Comparison of ENCODE assay signal across 25 cellular contexts in the genomic region with DNA sequence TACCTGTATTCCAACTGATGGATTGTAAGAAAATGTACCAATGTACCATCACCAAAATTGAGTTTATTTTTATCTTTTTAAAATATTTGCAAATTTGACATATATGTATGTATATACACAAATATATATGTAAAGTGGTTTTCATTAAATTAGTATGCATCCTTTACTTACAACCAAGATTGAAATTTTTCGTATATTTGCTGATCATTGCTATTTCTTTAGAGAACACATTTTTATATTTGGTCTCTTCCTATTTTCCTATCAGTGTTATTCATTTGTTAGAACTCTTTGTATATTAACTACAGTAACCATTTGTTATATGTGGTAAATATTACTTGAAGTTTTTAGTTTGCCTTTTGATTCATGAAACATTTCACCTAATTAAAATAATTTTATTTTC.
A peak's percentile ranks its signal among the peaks of the same experiment; 100 is the strongest.
DNase-seq lines count a peak whose midpoint lies in the region; ATAC-seq, FAIRE-seq and TF ChIP-seq lines count a peak whose summit lies in the region.
"Had no signal": no experiment of that assay in that cellular context is flagged by ENCODE, and none has a peak within 500 bp of the region (broad histone marks: within the 10 kb centered on the region; RNA-seq: fewer than 3 reads in every experiment).

No MANE protein-coding gene starts in this region.

- no peaks in the 10 kb centered on the region for H3K27me3 ChIP-seq in IMR-90 (ENCODE audit: control insufficient read depth, insufficient read depth, low read length)
- no peaks in the 10 kb centered on the region for H3K27me3 ChIP-seq in brain microvascular endothelial cell (replicated peaks)
- no peaks in the 10 kb centered on the region for H3K27me3 ChIP-seq in esophagus squamous epithelium
- H3K27me3 ChIP-seq: BE2C, BLaER1 had no signal

- TF ChIP-seq EP300 in A549 (IDR thresholded peaks at IDR 0.05), result no peak

- H4K20me1 ChIP-seq in IMR-90 (ENCODE audit: insufficient read depth, low read length), result no peaks in the 10 kb centered on the region
- H4K20me1 ChIP-seq: BLaER1 had no signal

- H2AK5ac ChIP-seq in IMR-90 (ENCODE audit: low read depth, low read length), result no peak overlapping the region

- H3K18ac ChIP-seq in IMR-90 (ENCODE audit: low read depth, low read length), result no peak overlapping the region

- H2BK20ac ChIP-seq in IMR-90 (ENCODE audit: low read depth, low read length), result no peak overlapping the region

- H3K9me1 ChIP-seq in IMR-90 (ENCODE audit: insufficient read depth, low read length), result peaks cover 10% of the 10 kb centered on the region

- intact Hi-C loops in IMR-90 (cut with micrococcal nuclease) (no loop called here), esophagus squamous epithelium (cut with DNase I) (no loop called here)

- H2AFZ ChIP-seq in IMR-90 (replicated peaks; ENCODE audit: low read length, poor library complexity), result no peak overlapping the region

- POLR2A ChIA-PET in A549 (lab: Yijun Ruan, JAX), result no interaction called here
- POLR2A ChIA-PET in IMR-90 (lab: Charles Lee; ENCODE audit: unreplicated experiment), result no interaction called here

- FAIRE-seq in A549 (lab: Jason Lieb, UNC) (no peak), TTC549 (lab: Jason Lieb, UNC) (peak; percentile 11), frontal cortex (lab: Jason Lieb, UNC) (peak; percentile 49)
- FAIRE-seq: A204.1, G401.6, GM12891, GM19239 had no signal

- H3K9me3 ChIP-seq in A549, result no peaks in the 10 kb centered on the region
- no peaks in the 10 kb centered on the region for H3K9me3 ChIP-seq in IMR-90 (ENCODE audit: control insufficient read depth, insufficient read depth, low read length)
- H3K9me3 ChIP-seq in esophagus squamous epithelium, result no peaks in the 10 kb centered on the region
- H3K9me3 ChIP-seq: BE2C, BLaER1 had no signal

- H3K4me3 ChIP-seq in A549 (no peak overlapping the region), IMR-90 (ENCODE audit: insufficient read depth, low read depth, low read length) (no peak overlapping the region), brain microvascular endothelial cell (ENCODE audit: low read depth, low read length) (no peak overlapping the region), esophagus squamous epithelium (no peak overlapping the region)
- H3K4me3 ChIP-seq: BLaER1 had no signal

- DNase-seq in A549 (ENCODE audit: low read depth in 1 of 2, low spot score in 1 of 2) (no peak), IMR-90 (no peak), frontal cortex (ENCODE audit: low spot score in 2 of 2) (no peak), AML-193 (lab: John Stamatoyannopoulos, UW) (no peak), brain microvascular endothelial cell (no peak), dermis blood vessel endothelial cell (no peak), esophagus squamous epithelium (lab: John Stamatoyannopoulos, UW) (no peak)
- DNase-seq: 8988T; BE2C; C1 segment of cervical spinal cord; CD4-positive, alpha-beta memory T cell; CD4-positive, CD25-positive, alpha-beta regulatory T cell; CD8-positive, alpha-beta memory T cell; COR-L47; DMS 273 treated with DMSO at 0.1 percent for 48 hours; DMS153; DMS53; DMS79 treated with DMSO at 0.1 percent for 48 hours; GF-D8 had no signal

- TF ChIP-seq POLR2A in A549 (IDR thresholded peaks at IDR 0.05; ENCODE audit: low read length) (no peak), IMR-90 (IDR thresholded peaks at IDR 0.05; ENCODE audit: low read depth, low read length) (no peak), esophagus squamous epithelium (IDR thresholded peaks at IDR 0.05) (no peak)

- WGBS in A549 (ENCODE audit: missing lambda C conversion rate), result 85% methylated on average over 1 of the region's 1 CpG
- WGBS in IMR-90 (ENCODE audit: extremely low coverage in 2 of 2, insufficient read length in 1 of 2), 2 experiments, result no CpG with 5 or more reads among the region's 1 CpG
- 91 to 94% methylated on average over 1 of the region's 1 CpG for WGBS in esophagus squamous epithelium, 2 donors

- CTCF ChIA-PET in A549 (lab: Yijun Ruan, JAX), result no interaction called here
- CTCF ChIA-PET in IMR-90 (lab: Yijun Ruan, JAX), result no interaction called here

- H3K79me1 ChIP-seq in IMR-90 (ENCODE audit: low read depth in 1 of 2, low read length in 2 of 2), result peaks cover 8 to 16% of the 10 kb centered on the region in 2 experiments; a peak in 2 of 4 replicates

- ATAC-seq in A549 (no peak), IMR-90 (ENCODE audit: low read depth) (no peak)

- H2BK120ac ChIP-seq in IMR-90 (ENCODE audit: low read depth, low read length), result no peak overlapping the region

- no peak overlapping the region for H4K5ac ChIP-seq in IMR-90 (ENCODE audit: low read depth, low read length)

- H3K4me1 ChIP-seq in A549 (no peaks in the 10 kb centered on the region), IMR-90 (ENCODE audit: control insufficient read depth, insufficient read depth, low read length) (peaks cover 5% of the 10 kb centered on the region), esophagus squamous epithelium (peaks cover 0 to 14% (median 6%) of the 10 kb centered on the region in 3 donors)
- H3K4me1 ChIP-seq: BLaER1 had no signal

- H3K56ac ChIP-seq in IMR-90 (ENCODE audit: extremely low read depth, insufficient read depth, low read length), result no peak overlapping the region

- H2AK9ac ChIP-seq in IMR-90 (replicated peaks; ENCODE audit: low read depth, low read length, poor library complexity), result no peak overlapping the region

- no peak overlapping the region for H3K27ac ChIP-seq in A549
- H3K27ac ChIP-seq in IMR-90 (ENCODE audit: insufficient read depth, low read length), result no peak overlapping the region
- H3K27ac ChIP-seq in brain microvascular endothelial cell, result no peak overlapping the region
- H3K27ac ChIP-seq in esophagus squamous epithelium, result no peak overlapping the region
- H3K27ac ChIP-seq: BLaER1 had no signal

- H3K4me2 ChIP-seq in A549 (no peak overlapping the region), IMR-90 (ENCODE audit: low read depth, low read length) (no peak overlapping the region)
- H3K4me2 ChIP-seq: BLaER1 had no signal

- H3K4ac ChIP-seq in IMR-90 (ENCODE audit: low read depth, low read length), result no peak overlapping the region

- H3K36me3 ChIP-seq in IMR-90 (ENCODE audit: control insufficient read depth, insufficient read depth, low read length) (peaks cover 32% of the 10 kb centered on the region), brain microvascular endothelial cell (replicated peaks) (peaks cover 12% of the 10 kb centered on the region), esophagus squamous epithelium (no peaks in the 10 kb centered on the region)
- H3K36me3 ChIP-seq: BE2C, BLaER1 had no signal

- no peak for TF ChIP-seq CTCF in A549 (IDR thresholded peaks at IDR 0.05)
- TF ChIP-seq CTCF in IMR-90 (conservative IDR thresholded peaks at IDR 0.05; ENCODE audit: low read depth, low read length), result no peak
- no peak for TF ChIP-seq CTCF in brain microvascular endothelial cell (IDR thresholded peaks at IDR 0.05; ENCODE audit: low read depth, low read length, missing control alignments)
- TF ChIP-seq CTCF in esophagus squamous epithelium (IDR thresholded peaks at IDR 0.05), result no peak

- no peak overlapping the region for H2BK15ac ChIP-seq in IMR-90 (ENCODE audit: low read depth, low read length)

- H2BK5ac ChIP-seq in IMR-90 (ENCODE audit: low read depth, low read length, poor library complexity, severe bottlenecking), result no peak overlapping the region

- H3K14ac ChIP-seq in IMR-90 (replicated peaks; ENCODE audit: low read depth, low read length), result no peak overlapping the region

- in situ Hi-C loops in IMR-90 (cut with MboI; ENCODE audit: low sequenced_read_pairs) (no loop called here), brain microvascular endothelial cell (cut with HindIII; ENCODE audit: low pct_ligation_motif_present, low sequenced_read_pairs) (no loop called here)

- dilution Hi-C loops in IMR-90 (cut with HindIII; ENCODE audit: low sequenced_read_pairs, unreplicated experiment), result no loop called here

- no peak overlapping the region for H4K8ac ChIP-seq in IMR-90 (ENCODE audit: low read depth in 2 of 2, low read length in 2 of 2)

- no peak overlapping the region for H3K23ac ChIP-seq in IMR-90 (ENCODE audit: low read depth, low read length)

- no peak overlapping the region for H3K9ac ChIP-seq in IMR-90 (ENCODE audit: low read depth, low read length)
- H3K9ac ChIP-seq: BLaER1 had no signal

- no peak overlapping the region for H4K91ac ChIP-seq in IMR-90 (ENCODE audit: insufficient read depth, low read depth, low read length)

- TF ChIP-seq RAD21 in A549 (conservative IDR thresholded peaks at IDR 0.05 in 1 of 2, IDR thresholded peaks at IDR 0.05 in 1 of 2) (no peak), IMR-90 (IDR thresholded peaks at IDR 0.05; ENCODE audit: low read length) (no peak)

- BruUV-seq in IMR-90 (replicated peaks; lab: Mats Ljungman, UMichigan), result no TSS peak

TF ChIP-seq in A549, 52 proteins besides CTCF, POLR2A, EP300 and RAD21:
- TF ChIP-seq EHMT2 (IDR thresholded peaks at IDR 0.05; ENCODE audit: low read depth) (no peak), MAFK (IDR thresholded peaks at IDR 0.05; ENCODE audit: partially characterized antibody) (peak; percentile 50)
TF ChIP-seq in A549: peak in this region for 1.

TF ChIP-seq in IMR-90, 13 proteins besides CTCF, POLR2A, EP300 and RAD21:
- TF ChIP-seq MAFK (IDR thresholded peaks at IDR 0.05; ENCODE audit: low read depth, low read length) (peak; percentile 71), NFE2L2 (IDR thresholded peaks at IDR 0.05; ENCODE audit: low read depth, low read length) (no peak)
